10 cellular contexts compared by ENCODE assay signal in genomic region chr10:15083674-15084501, GRCh38. TPM values are rescaled to one million over a fixed set of nuclear protein-coding genes. Genes with fewer than 3 reads are reported as not detected.
A peak's percentile ranks its signal among the peaks of the same experiment; 100 is the strongest.
DNase-seq lines count a peak whose midpoint lies in the region; ATAC-seq and TF ChIP-seq lines count a peak whose summit lies in the region.
"Had no signal": no experiment of that assay in that cellular context is flagged by ENCODE, and none has a peak within 500 bp of the region (broad histone marks: within the 10 kb centered on the region; RNA-seq: fewer than 3 reads in every experiment).

No MANE protein-coding gene starts in this region.

- no peak for ATAC-seq in CD8-positive, alpha-beta T cell
- no peak for ATAC-seq in gastrocnemius medialis
- no peak for ATAC-seq in left colon

- H3K9me3 Mint-ChIP-seq in CD8-positive, alpha-beta T cell, result no peaks in the 10 kb centered on the region
- H3K9me3 Mint-ChIP-seq in activated CD4-positive, alpha-beta memory T cell treated with anti-CD3 and anti-CD28 coated beads for 36 hours, result no peaks in the 10 kb centered on the region

- H3K27me3 Mint-ChIP-seq in CD8-positive, alpha-beta T cell (ENCODE audit: low read depth), result no peaks in the 10 kb centered on the region
- H3K27me3 Mint-ChIP-seq in activated CD4-positive, alpha-beta memory T cell treated with anti-CD3 and anti-CD28 coated beads for 36 hours, result no peaks in the 10 kb centered on the region

- POLR2A ChIA-PET in CD8-positive, alpha-beta T cell (lab: Charles Lee), result no interaction called here
- POLR2A ChIA-PET in activated CD4-positive, alpha-beta memory T cell treated with anti-CD3 and anti-CD28 coated beads for 36 hours (lab: Charles Lee), result no interaction called here

- no peaks in the 10 kb centered on the region for H3K36me3 ChIP-seq in CD8-positive, alpha-beta T cell (ENCODE audit: insufficient read depth, low read length)
- no peaks in the 10 kb centered on the region for H3K36me3 ChIP-seq in left ventricle myocardium inferior
- H3K36me3 ChIP-seq in gastrocnemius medialis, result no peaks in the 10 kb centered on the region

- no peak for TF ChIP-seq POLR2A in gastrocnemius medialis (IDR thresholded peaks at IDR 0.05)

- no peaks in the 10 kb centered on the region for H3K9me3 ChIP-seq in CD8-positive, alpha-beta T cell (ENCODE audit: low read length)
- no peaks in the 10 kb centered on the region for H3K9me3 ChIP-seq in left ventricle myocardium inferior (replicated peaks)
- no peaks in the 10 kb centered on the region for H3K9me3 ChIP-seq in gastrocnemius medialis

- H3K27me3 ChIP-seq in CD8-positive, alpha-beta T cell (ENCODE audit: insufficient read depth, low read length), result no peaks in the 10 kb centered on the region
- H3K27me3 ChIP-seq in left ventricle myocardium inferior (ENCODE audit: low read depth), result no peaks in the 10 kb centered on the region
- no peaks in the 10 kb centered on the region for H3K27me3 ChIP-seq in gastrocnemius medialis

- no peaks in the 10 kb centered on the region for H3K4me1 ChIP-seq in CD8-positive, alpha-beta T cell (ENCODE audit: insufficient read depth, low read length)
- H3K4me1 ChIP-seq in left ventricle myocardium inferior, result peaks cover 9% of the 10 kb centered on the region
- H3K4me1 ChIP-seq in gastrocnemius medialis, result peaks cover 3 to 9% of the 10 kb centered on the region in 2 donors

- DNase-seq in CD8-positive, alpha-beta T cell, result no peak
- DNase-seq in activated CD4-positive, alpha-beta memory T cell treated with anti-CD3 and anti-CD28 coated beads for 36 hours, result no peak
- DNase-seq in left ventricle myocardium inferior (no peak), gastrocnemius medialis (no peak), NCI-H1092 (lab: John Stamatoyannopoulos, UW) (no peak), left colon (no peak), ACHN (no peak), NCI-H2227 treated with DMSO at 0.1 percent for 48 hours (lab: John Stamatoyannopoulos, UW) (no peak)
- DNase-seq: activated gamma-delta T cell had no signal

- H3K36me3 Mint-ChIP-seq in CD8-positive, alpha-beta T cell, result no peaks in the 10 kb centered on the region
- H3K36me3 Mint-ChIP-seq in activated CD4-positive, alpha-beta memory T cell treated with anti-CD3 and anti-CD28 coated beads for 36 hours, result no peaks in the 10 kb centered on the region

- TF ChIP-seq CTCF in CD8-positive, alpha-beta T cell (IDR thresholded peaks at IDR 0.05), result no peak
- TF ChIP-seq CTCF in left ventricle myocardium inferior (IDR thresholded peaks at IDR 0.05; ENCODE audit: borderline replicate concordance) (no peak), gastrocnemius medialis (IDR thresholded peaks at IDR 0.05 in 4 of 5, conservative IDR thresholded peaks at IDR 0.05 in 1 of 5) (no peak)

- H3K27ac Mint-ChIP-seq in CD8-positive, alpha-beta T cell, result no peak overlapping the region
- H3K27ac Mint-ChIP-seq in activated CD4-positive, alpha-beta memory T cell treated with anti-CD3 and anti-CD28 coated beads for 36 hours, result no peak overlapping the region

- H3K4me1 Mint-ChIP-seq in CD8-positive, alpha-beta T cell (ENCODE audit: low read depth), result peaks cover 4% of the 10 kb centered on the region
- H3K4me1 Mint-ChIP-seq in activated CD4-positive, alpha-beta memory T cell treated with anti-CD3 and anti-CD28 coated beads for 36 hours (ENCODE audit: low read depth), result no peaks in the 10 kb centered on the region

- in situ Hi-C loops in gastrocnemius medialis (cut with MboI; ENCODE audit: low sequenced_read_pairs in 4 of 4) (loop anchor here in 1 of 4 donors (25.0 kb wide), 1 partner anchor 247 kb away; the partner anchor contains the start of genes CDNF, HSPA14 and MSANTD7), ACHN (cut with HindIII; ENCODE audit: low pct_ligation_motif_present, low pct_unique_long_range_greater_than_20kb, low sequenced_read_pairs) (no loop called here)

- H3K4me3 Mint-ChIP-seq in CD8-positive, alpha-beta T cell, result peak overlapping the region; percentile 27
- peak overlapping the region; percentile 3 for H3K4me3 Mint-ChIP-seq in activated CD4-positive, alpha-beta memory T cell treated with anti-CD3 and anti-CD28 coated beads for 36 hours

- CTCF ChIA-PET in CD8-positive, alpha-beta T cell (lab: Charles Lee), result interaction anchor here (1.2 kb wide), 2 partner anchors 17 to 23 kb away, joined by 3 to 7 read pairs; no protein-coding TSS in a partner anchor
- CTCF ChIA-PET in activated CD4-positive, alpha-beta memory T cell treated with anti-CD3 and anti-CD28 coated beads for 36 hours (lab: Charles Lee), result no interaction called here

- H3K27ac ChIP-seq in CD8-positive, alpha-beta T cell (ENCODE audit: low read depth, low read length), result no peak overlapping the region
- peak overlapping the region; percentile 73 for H3K27ac ChIP-seq in left ventricle myocardium inferior (replicated peaks)
- H3K27ac ChIP-seq in gastrocnemius medialis, result peak overlapping the region in 1 of 4 donors; percentile 47

- intact Hi-C loops in CD8-positive, alpha-beta T cell (cut with DNase I, micrococcal nuclease), result no loop called here
- intact Hi-C loops in activated CD4-positive, alpha-beta memory T cell treated with anti-CD3 and anti-CD28 coated beads for 36 hours (cut with micrococcal nuclease), result no loop called here
- intact Hi-C loops in left ventricle myocardium inferior (cut with micrococcal nuclease) (no loop called here), gastrocnemius medialis (cut with DNase I; ENCODE audit: low total_unique reads) (no loop called here), left colon (cut with DNase I, micrococcal nuclease) (no loop called here)

- no peak overlapping the region for H3K4me3 ChIP-seq in CD8-positive, alpha-beta T cell (ENCODE audit: low read depth, low read length)
- H3K4me3 ChIP-seq in left ventricle myocardium inferior (peak overlapping the region; percentile 66), gastrocnemius medialis (peak overlapping the region; percentile 42 to 57 (median 50))

RNA-seq across cellular contexts. Expression of gene ACBD7, which starts 4.7 kb away (rescaled TPM):
- 1 to 10 TPM in 1 of 2 experiments, under 1 TPM in 1; 0.86 to 1.8 TPM for total RNA-seq in CD8-positive, alpha-beta T cell
- total RNA-seq in activated CD4-positive, alpha-beta memory T cell treated with anti-CD3 and anti-CD28 coated beads for 36 hours, result 1 to 10 TPM; 1.7 to 1.9 TPM
- total RNA-seq in left ventricle myocardium inferior (not detected), gastrocnemius medialis (not detected), left colon (under 1 TPM; 0.25 to 0.61 TPM)

RNA-seq across cellular contexts. Expression of gene RPP38, which starts 13.3 kb away (rescaled TPM):
- total RNA-seq in CD8-positive, alpha-beta T cell, result 10 to 100 TPM; 10.6 to 12.3 TPM
- 10 to 100 TPM; 18.3 to 19.2 TPM for total RNA-seq in activated CD4-positive, alpha-beta memory T cell treated with anti-CD3 and anti-CD28 coated beads for 36 hours
- 9.9 TPM for total RNA-seq in left ventricle myocardium inferior
- 10 to 100 TPM in 3 of 4 donors, 1 to 10 TPM in 1; 8.9 to 17.2 (median 12.8) TPM for total RNA-seq in gastrocnemius medialis
- 10 to 100 TPM; 15.4 to 17.6 TPM for total RNA-seq in left colon

RNA-seq across cellular contexts. Expression of gene OLAH, which starts 40.1 kb away (rescaled TPM):
- not detected for total RNA-seq in CD8-positive, alpha-beta T cell
- total RNA-seq in activated CD4-positive, alpha-beta memory T cell treated with anti-CD3 and anti-CD28 coated beads for 36 hours, result under 1 TPM; 0.31 to 0.34 TPM
- total RNA-seq in left ventricle myocardium inferior, result not detected
- under 1 TPM in 2 of 4 donors, not detected in 2; 0.29 to 0.69 TPM for total RNA-seq in gastrocnemius medialis
- not detected for total RNA-seq in left colon
- total RNA-seq: SK-MEL-5 had no signal
